In the genomic region with DNA sequence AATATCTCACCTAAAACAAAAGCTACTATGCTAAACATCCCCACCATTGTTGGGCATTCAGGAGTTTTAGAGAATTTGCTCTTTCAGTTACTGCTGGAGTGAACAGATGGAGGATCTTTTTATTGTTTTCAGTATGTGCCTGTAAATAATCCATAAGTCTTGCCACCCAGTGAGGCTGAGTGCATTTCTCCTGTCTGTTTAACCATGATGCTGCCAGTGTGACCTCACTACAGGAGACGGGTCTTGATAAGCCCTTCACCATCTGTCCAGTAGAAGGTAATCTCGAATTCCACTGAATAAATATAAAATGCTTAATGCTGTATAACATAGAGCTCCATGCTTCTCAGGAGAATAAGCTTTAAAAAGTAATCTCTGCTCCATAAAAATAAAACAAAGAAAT, we compare ENCODE assay signal across 14 cellular contexts.
DNase-seq lines count a peak whose midpoint lies in the region; ATAC-seq lines count a peak whose summit lies in the region.
"Had no signal": no experiment of that assay in that cellular context is flagged by ENCODE, and none has a peak within 500 bp of the region (broad histone marks: within the 10 kb centered on the region; RNA-seq: fewer than 3 reads in every experiment).

No MANE protein-coding gene starts in this region.

- peaks cover 29% of the 10 kb centered on the region for H3K9me3 Mint-ChIP-seq in activated T-helper 1 cell treated with anti-CD3 and anti-CD28 coated beads, Interleukin-12 subunit alpha, Interleukin-12 subunit beta, Interleukin-2, Interleukin-4 antibody, amounts not matched to agents 30 ng/mL and 10 ng/mL and 1 ng/mL, durations not matched to agents 14 hours and 24 hours and 36 hours
- H3K9me3 Mint-ChIP-seq: H9 had no signal

- ATAC-seq in GM21825 (IDR thresholded peaks at IDR 0.05; ENCODE audit: unreplicated experiment) = no peak
- ATAC-seq: CD8-positive, alpha-beta T cell; HepG2 had no signal

- intact Hi-C loops in activated T-helper 1 cell treated with anti-CD3 and anti-CD28 coated beads, Interleukin-12 subunit alpha, Interleukin-12 subunit beta, Interleukin-2, Interleukin-4 antibody, amounts not matched to agents 30 ng/mL and 10 ng/mL and 1 ng/mL, durations not matched to agents 14 hours and 24 hours and 36 hours (cut with micrococcal nuclease) = no loop called here

- H3K27me3 Mint-ChIP-seq in activated T-helper 1 cell treated with anti-CD3 and anti-CD28 coated beads, Interleukin-12 subunit alpha, Interleukin-12 subunit beta, Interleukin-2, Interleukin-4 antibody, amounts not matched to agents 30 ng/mL and 10 ng/mL and 1 ng/mL, durations not matched to agents 14 hours and 24 hours and 36 hours (ENCODE audit: insufficient read depth) = no peaks in the 10 kb centered on the region

- no peaks in the 10 kb centered on the region for H3K4me1 Mint-ChIP-seq in activated T-helper 1 cell treated with anti-CD3 and anti-CD28 coated beads, Interleukin-12 subunit alpha, Interleukin-12 subunit beta, Interleukin-2, Interleukin-4 antibody, amounts not matched to agents 30 ng/mL and 10 ng/mL and 1 ng/mL, durations not matched to agents 14 hours and 24 hours and 36 hours (ENCODE audit: low read depth)
- H3K4me1 Mint-ChIP-seq: H9 had no signal

- no peaks in the 10 kb centered on the region for H3K36me3 Mint-ChIP-seq in activated T-helper 1 cell treated with anti-CD3 and anti-CD28 coated beads, Interleukin-12 subunit alpha, Interleukin-12 subunit beta, Interleukin-2, Interleukin-4 antibody, amounts not matched to agents 30 ng/mL and 10 ng/mL and 1 ng/mL, durations not matched to agents 14 hours and 24 hours and 36 hours (ENCODE audit: low read depth)
- H3K36me3 Mint-ChIP-seq: CD8-positive, alpha-beta T cell had no signal

- no peak overlapping the region for H3K4me3 Mint-ChIP-seq in activated T-helper 1 cell treated with anti-CD3 and anti-CD28 coated beads, Interleukin-12 subunit alpha, Interleukin-12 subunit beta, Interleukin-2, Interleukin-4 antibody, amounts not matched to agents 30 ng/mL and 10 ng/mL and 1 ng/mL, durations not matched to agents 14 hours and 24 hours and 36 hours
- H3K4me3 Mint-ChIP-seq: CD8-positive, alpha-beta T cell; H9 had no signal

- no peak overlapping the region for H3K27ac Mint-ChIP-seq in activated T-helper 1 cell treated with anti-CD3 and anti-CD28 coated beads, Interleukin-12 subunit alpha, Interleukin-12 subunit beta, Interleukin-2, Interleukin-4 antibody, amounts not matched to agents 30 ng/mL and 10 ng/mL and 1 ng/mL, durations not matched to agents 14 hours and 24 hours and 36 hours
- H3K27ac Mint-ChIP-seq: CD8-positive, alpha-beta T cell; H9 had no signal

- DNase-seq in DMS 273 treated with DMSO at 0.1 percent for 48 hours (lab: John Stamatoyannopoulos, UW) (peak; percentile 99), NCI-H524 treated with DMSO at 0.1 percent for 48 hours (lab: John Stamatoyannopoulos, UW) (peak; percentile 92), NCI-H82 treated with DMSO at 0.1 percent for 48 hours (lab: John Stamatoyannopoulos, UW; ENCODE audit: unreplicated experiment) (peak; percentile 97), retina (peak; percentile 23), epidermal melanocyte (ENCODE audit: insufficient read length, low spot score) (no peak)
- no peak for DNase-seq in activated T-helper 1 cell treated with anti-CD3 and anti-CD28 coated beads, Interleukin-12 subunit alpha, Interleukin-12 subunit beta, Interleukin-2, Interleukin-4 antibody, amounts not matched to agents 30 ng/mL and 10 ng/mL and 1 ng/mL, durations not matched to agents 14 hours and 24 hours and 36 hours (ENCODE audit: low spot score)
- DNase-seq: BE2C; CD8-positive, alpha-beta T cell; COR-L47; DMS79; GOT3; H9 had no signal

Comparison
In these comparisons a context has a peak if more than half of its experiments do, and no peak if none do; other contexts are left out.
1. DNase-seq: peak in DMS 273 treated with DMSO at 0.1 percent for 48 hours (single experiment), NCI-H524 treated with DMSO at 0.1 percent for 48 hours (single experiment), NCI-H82 treated with DMSO at 0.1 percent for 48 hours (single experiment) and retina (single experiment); none in activated T-helper 1 cell treated with anti-CD3 and anti-CD28 coated beads, Interleukin-12 subunit alpha, Interleukin-12 subunit beta, Interleukin-2, Interleukin-4 antibody, amounts not matched to agents 30 ng/mL and 10 ng/mL and 1 ng/mL, durations not matched to agents 14 hours and 24 hours and 36 hours (single experiment) and epidermal melanocyte (single experiment).